ENCODE assay signal across 8 cellular contexts in the genomic region with DNA sequence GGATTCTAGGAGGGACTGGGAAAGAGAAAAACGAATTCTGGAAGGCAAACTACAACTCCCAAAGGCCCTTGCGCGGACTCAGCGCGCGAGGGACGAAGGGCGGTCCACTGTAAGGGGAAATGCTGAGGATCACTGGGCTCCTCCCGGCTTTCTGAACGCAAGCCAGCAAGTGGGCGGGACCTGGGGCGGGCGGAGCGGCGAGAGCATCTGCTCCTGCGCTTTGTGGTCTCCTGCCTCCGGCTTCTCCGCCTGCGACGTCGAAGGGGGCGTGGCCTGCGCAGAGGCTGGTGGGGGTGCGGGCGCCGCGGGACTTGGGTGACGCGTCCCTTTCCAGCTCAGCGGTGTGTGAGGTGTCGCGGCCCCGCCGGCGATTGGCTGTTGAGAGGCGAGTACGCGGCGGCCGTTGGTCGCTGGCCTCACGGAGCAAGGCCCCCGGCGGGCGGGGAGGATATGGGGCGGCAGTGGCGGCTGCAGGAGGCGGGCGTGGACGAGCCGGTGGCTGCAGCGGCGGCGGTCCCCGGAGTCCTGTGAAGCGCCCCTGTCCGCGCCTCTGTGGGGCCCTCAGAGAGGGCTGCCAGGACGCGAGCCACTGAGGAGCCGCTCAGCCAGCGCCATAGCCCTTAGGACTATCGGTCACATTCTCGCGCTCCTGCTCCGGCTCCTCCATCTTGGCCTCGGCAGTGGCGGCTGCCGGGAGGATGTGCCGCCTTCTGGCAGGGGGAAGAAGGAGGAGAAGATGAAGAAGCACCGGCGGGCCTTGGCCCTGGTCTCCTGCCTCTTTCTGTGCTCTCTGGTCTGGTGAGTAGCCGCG. TPM values are rescaled to one million over a fixed set of nuclear protein-coding genes. Genes with fewer than 3 reads are reported as not detected.
A peak's percentile ranks its signal among the peaks of the same experiment; 100 is the strongest.
DNase-seq lines count a peak whose midpoint lies in the region; ATAC-seq and TF ChIP-seq lines count a peak whose summit lies in the region.

A gene with protein sequence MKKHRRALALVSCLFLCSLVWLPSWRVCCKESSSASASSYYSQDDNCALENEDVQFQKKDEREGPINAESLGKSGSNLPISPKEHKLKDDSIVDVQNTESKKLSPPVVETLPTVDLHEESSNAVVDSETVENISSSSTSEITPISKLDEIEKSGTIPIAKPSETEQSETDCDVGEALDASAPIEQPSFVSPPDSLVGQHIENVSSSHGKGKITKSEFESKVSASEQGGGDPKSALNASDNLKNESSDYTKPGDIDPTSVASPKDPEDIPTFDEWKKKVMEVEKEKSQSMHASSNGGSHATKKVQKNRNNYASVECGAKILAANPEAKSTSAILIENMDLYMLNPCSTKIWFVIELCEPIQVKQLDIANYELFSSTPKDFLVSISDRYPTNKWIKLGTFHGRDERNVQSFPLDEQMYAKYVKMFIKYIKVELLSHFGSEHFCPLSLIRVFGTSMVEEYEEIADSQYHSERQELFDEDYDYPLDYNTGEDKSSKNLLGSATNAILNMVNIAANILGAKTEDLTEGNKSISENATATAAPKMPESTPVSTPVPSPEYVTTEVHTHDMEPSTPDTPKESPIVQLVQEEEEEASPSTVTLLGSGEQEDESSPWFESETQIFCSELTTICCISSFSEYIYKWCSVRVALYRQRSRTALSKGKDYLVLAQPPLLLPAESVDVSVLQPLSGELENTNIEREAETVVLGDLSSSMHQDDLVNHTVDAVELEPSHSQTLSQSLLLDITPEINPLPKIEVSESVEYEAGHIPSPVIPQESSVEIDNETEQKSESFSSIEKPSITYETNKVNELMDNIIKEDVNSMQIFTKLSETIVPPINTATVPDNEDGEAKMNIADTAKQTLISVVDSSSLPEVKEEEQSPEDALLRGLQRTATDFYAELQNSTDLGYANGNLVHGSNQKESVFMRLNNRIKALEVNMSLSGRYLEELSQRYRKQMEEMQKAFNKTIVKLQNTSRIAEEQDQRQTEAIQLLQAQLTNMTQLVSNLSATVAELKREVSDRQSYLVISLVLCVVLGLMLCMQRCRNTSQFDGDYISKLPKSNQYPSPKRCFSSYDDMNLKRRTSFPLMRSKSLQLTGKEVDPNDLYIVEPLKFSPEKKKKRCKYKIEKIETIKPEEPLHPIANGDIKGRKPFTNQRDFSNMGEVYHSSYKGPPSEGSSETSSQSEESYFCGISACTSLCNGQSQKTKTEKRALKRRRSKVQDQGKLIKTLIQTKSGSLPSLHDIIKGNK (N-terminal part only) (plus strand): TSS at position 451 of the 811 bp plus-strand sequence. CDS start 286 bp downstream, at position 737.

- peak; percentile 31 for TF ChIP-seq CTCF in BJ (IDR thresholded peaks at IDR 0.05; ENCODE audit: insufficient read depth, low read depth, low read length)
- TF ChIP-seq CTCF in colonic mucosa (IDR thresholded peaks at IDR 0.05), result no peak

- H3K4me1 Mint-ChIP-seq in activated CD4-positive, alpha-beta T cell treated with anti-CD3 and anti-CD28 coated beads, Interleukin-2, amount 10 ng/mL, durations not matched to agents 24 days and 14 days, result peaks cover 38% of the 10 kb centered on the region

- H3K4me3 Mint-ChIP-seq in activated CD4-positive, alpha-beta T cell treated with anti-CD3 and anti-CD28 coated beads, Interleukin-2, amount 10 ng/mL, durations not matched to agents 24 days and 14 days, result peak within 1 kb of the TSS; percentile 89

- H3K4me3 ChIP-seq in BJ (ENCODE audit: low read depth, low read length) (peak within 1 kb of the TSS; percentile 92), colonic mucosa (peak within 1 kb of the TSS; percentile 80)

- no peaks in the 10 kb centered on the region for H3K9me3 Mint-ChIP-seq in activated CD4-positive, alpha-beta T cell treated with anti-CD3 and anti-CD28 coated beads, Interleukin-2, amount 10 ng/mL, durations not matched to agents 24 days and 14 days

- H3K27me3 ChIP-seq in BJ (ENCODE audit: control insufficient read depth, insufficient read depth, low read length) (no peaks in the 10 kb centered on the region), colonic mucosa (no peaks in the 10 kb centered on the region)

- POLR2A ChIA-PET in BJ (lab: Charles Lee), result interaction anchor here (0.5 to 1.3 kb wide), 4 partner anchors 20 to 187 kb away, joined by 3 to 7 read pairs (median 4); no protein-coding TSS in a partner anchor

- DNase-seq in BJ (ENCODE audit: low read depth) (peak; percentile 97), NCI-H526 treated with DMSO at 0.1 percent for 48 hours (lab: John Stamatoyannopoulos, UW) (peak; percentile 100), colonic mucosa (peak; percentile 100), left colon (peak; percentile 99 to 100)
- peak; percentile 100 for DNase-seq in activated CD4-positive, alpha-beta T cell treated with anti-CD3 and anti-CD28 coated beads, Interleukin-2, amount 10 ng/mL, durations not matched to agents 24 days and 14 days
- peak; percentile 100 for DNase-seq in stimulated activated CD4-positive, alpha-beta T cell treated with anti-CD3 and anti-CD28 coated beads, Interleukin-1b, Interleukin-23, amount 100 ng/mL, for 48 hours

- ATAC-seq in GM19324 (IDR thresholded peaks at IDR 0.05; ENCODE audit: low FRiP score, unreplicated experiment) (peak; percentile 90), HG03469 (IDR thresholded peaks at IDR 0.05; ENCODE audit: unreplicated experiment) (peak; percentile 67), left colon (peak; percentile 91)

- H3K4me1 ChIP-seq in colonic mucosa, result peaks cover 7% of the 10 kb centered on the region

- intact Hi-C loops in activated CD4-positive, alpha-beta T cell treated with anti-CD3 and anti-CD28 coated beads, Interleukin-2, amount 10 ng/mL, durations not matched to agents 24 days and 14 days (cut with micrococcal nuclease), result loop anchor here (1.0 to 10.0 kb wide), 17 partner anchors 56 to 1622 kb away; partner anchors contain the start of genes CENPL, DARS2, FASLG and METTL13
- intact Hi-C loops in colonic mucosa (cut with DNase I), result no loop called here
- intact Hi-C loops in left colon (cut with DNase I, micrococcal nuclease), result no loop called here

- peak within 1 kb of the TSS; percentile 99 for H3K27ac ChIP-seq in colonic mucosa

- H3K9me3 ChIP-seq in colonic mucosa, result no peaks in the 10 kb centered on the region

- H3K9ac ChIP-seq in colonic mucosa (ENCODE audit: low read depth in 2 of 2, low read length in 2 of 2), result peak within 1 kb of the TSS; percentile 86 to 87

- CTCF ChIA-PET in BJ (lab: Yijun Ruan, JAX), result interaction anchor here (1.1 to 1.5 kb wide), 2 partner anchors 35 to 88 kb away, joined by 3 read pairs; no protein-coding TSS in a partner anchor

- H3K27ac Mint-ChIP-seq in activated CD4-positive, alpha-beta T cell treated with anti-CD3 and anti-CD28 coated beads, Interleukin-2, amount 10 ng/mL, durations not matched to agents 24 days and 14 days, result peak within 1 kb of the TSS; percentile 97

- H3K36me3 Mint-ChIP-seq in activated CD4-positive, alpha-beta T cell treated with anti-CD3 and anti-CD28 coated beads, Interleukin-2, amount 10 ng/mL, durations not matched to agents 24 days and 14 days (ENCODE audit: low read depth), result peaks cover 6% of the 10 kb centered on the region

- peaks cover 17% of the 10 kb centered on the region for H3K27me3 Mint-ChIP-seq in activated CD4-positive, alpha-beta T cell treated with anti-CD3 and anti-CD28 coated beads, Interleukin-2, amount 10 ng/mL, durations not matched to agents 24 days and 14 days

- no peaks in the 10 kb centered on the region for H3K36me3 ChIP-seq in BJ (ENCODE audit: control insufficient read depth, insufficient read depth, low read length)
- no peaks in the 10 kb centered on the region for H3K36me3 ChIP-seq in colonic mucosa

RNA-seq across cellular contexts. Expression of the gene that starts here (rescaled TPM):
- polyA plus RNA-seq in BJ (2011; rRNA removed), result 5.0 and 12.8 TPM in 2 replicates
- polyA minus RNA-seq in BJ (2011; rRNA and poly(A)+ RNA removed), result 7.0 and 11.0 TPM in 2 replicates
- total RNA-seq in activated CD4-positive, alpha-beta T cell treated with anti-CD3 and anti-CD28 coated beads, Interleukin-2, amount 10 ng/mL, durations not matched to agents 24 days and 14 days, result 37.2 and 38.0 TPM in 2 replicates
- total RNA-seq in colonic mucosa (10 to 100 TPM; 24.6 to 26.7 TPM), left colon (10 to 100 TPM; 24.8 to 26.9 TPM)

Comparison
In these comparisons a context has a peak if more than half of its experiments do, and no peak if none do; other contexts are left out.
1. Peak in every context shown above with its lines: DNase-seq, ATAC-seq, H3K4me3 ChIP-seq and H3K27ac ChIP-seq.